Comparison of ENCODE assay signal across 7 cellular contexts in the genomic region with DNA sequence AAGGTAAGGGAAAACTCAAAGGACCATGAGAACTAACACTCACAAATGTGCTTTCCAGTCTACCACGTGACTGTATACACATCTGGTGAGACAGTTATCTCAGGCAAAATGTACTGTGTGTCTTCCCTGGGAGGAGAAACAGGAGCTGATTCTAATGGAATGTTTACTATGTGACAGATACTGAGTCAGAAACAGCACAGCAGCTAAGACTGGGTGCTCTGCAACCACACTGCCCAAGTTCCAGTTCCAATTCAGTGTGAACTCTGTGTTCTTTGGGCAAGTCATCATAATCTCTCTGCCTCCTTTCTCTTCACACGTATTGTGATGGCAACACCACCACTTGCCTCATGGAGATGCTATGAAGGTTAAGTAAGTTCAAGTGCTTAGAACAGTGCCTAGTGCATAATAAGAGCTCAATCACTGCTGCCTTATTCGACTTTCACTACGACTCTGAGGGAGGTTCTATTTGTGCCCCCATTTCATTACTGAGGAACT.
DNase-seq lines count a peak whose midpoint lies in the region; ATAC-seq, FAIRE-seq and TF ChIP-seq lines count a peak whose summit lies in the region.

No MANE protein-coding gene starts in this region.

- H3K27ac ChIP-seq in hepatocyte = peak overlapping the region; percentile 75

- no peaks in the 10 kb centered on the region for H3K27me3 Mint-ChIP-seq in activated naive CD8-positive, alpha-beta T cell treated with anti-CD3 and anti-CD28 coated beads for 36 hours

- peaks cover 23% of the 10 kb centered on the region for H3K4me1 ChIP-seq in hepatocyte (ENCODE audit: insufficient read depth)

- peak; percentile 28 for ATAC-seq in HG03565 (IDR thresholded peaks at IDR 0.05; ENCODE audit: unreplicated experiment)

- H4K20me1 ChIP-seq in hepatocyte (ENCODE audit: insufficient read depth, poor library complexity, severe bottlenecking) = peaks cover 29% of the 10 kb centered on the region

- H3K4me1 Mint-ChIP-seq in activated naive CD8-positive, alpha-beta T cell treated with anti-CD3 and anti-CD28 coated beads for 36 hours = peaks cover 56% of the 10 kb centered on the region

- no peaks in the 10 kb centered on the region for H3K27me3 ChIP-seq in hepatocyte

- H3K79me2 ChIP-seq in hepatocyte = peaks cover 80% of the 10 kb centered on the region

- 40% methylated on average over 4 of the region's 4 CpGs for WGBS in hepatocyte (ENCODE audit: low lambda C conversion rate, missing lambda C conversion rate)

- H3K27ac Mint-ChIP-seq in activated naive CD8-positive, alpha-beta T cell treated with anti-CD3 and anti-CD28 coated beads for 36 hours = peak overlapping the region; percentile 84

- no peaks in the 10 kb centered on the region for H3K9me2 ChIP-seq in hepatocyte (replicated peaks; ENCODE audit: insufficient read depth)

- H3K36me3 ChIP-seq in hepatocyte (replicated peaks; ENCODE audit: insufficient read depth, low read depth) = no peaks in the 10 kb centered on the region

- no peak for DNase-seq in GM19239 (ENCODE audit: insufficient read length, low spot score)
- peak; percentile 45 for DNase-seq in activated naive CD8-positive, alpha-beta T cell treated with anti-CD3 and anti-CD28 coated beads for 36 hours
- peak; percentile 66 for DNase-seq in hepatocyte (ENCODE audit: low spot score)
- peak; percentile 5 to 28 for DNase-seq in stimulated activated CD8-positive, alpha-beta memory T cell treated with anti-CD3 and anti-CD28 coated beads, Interleukin-15, amount 100 ng/mL, for 48 hours (ENCODE audit: low read depth in 2 of 2)
- DNase-seq in NCI-H1092 (lab: John Stamatoyannopoulos, UW) = no peak
- no peak for DNase-seq in activated CD8-positive, alpha-beta memory T cell treated with anti-CD3 and anti-CD28 coated beads, Interleukin-2, amount 50 U/mL, for 4 hours

- FAIRE-seq in GM19239 (lab: Jason Lieb, UNC) = peak; percentile 82

- H3K4me3 Mint-ChIP-seq in activated naive CD8-positive, alpha-beta T cell treated with anti-CD3 and anti-CD28 coated beads for 36 hours = no peak overlapping the region

- no peak overlapping the region for H2AFZ ChIP-seq in hepatocyte

- H3K36me3 Mint-ChIP-seq in activated naive CD8-positive, alpha-beta T cell treated with anti-CD3 and anti-CD28 coated beads for 36 hours = peaks cover 45% of the 10 kb centered on the region

- peak overlapping the region; percentile 39 for H3K4me2 ChIP-seq in hepatocyte

- peaks cover 1% of the 10 kb centered on the region for H3K9me3 Mint-ChIP-seq in activated naive CD8-positive, alpha-beta T cell treated with anti-CD3 and anti-CD28 coated beads for 36 hours

- TF ChIP-seq CTCF in hepatocyte (IDR thresholded peaks at IDR 0.05; ENCODE audit: poor library complexity) = no peak

- H3K9me3 ChIP-seq in hepatocyte (ENCODE audit: low read depth) = no peaks in the 10 kb centered on the region

- H3K4me3 ChIP-seq in hepatocyte = no peak overlapping the region

Comparison
In these comparisons a context has a peak if more than half of its experiments do, and no peak if none do; other contexts are left out.
1. DNase-seq: peak in activated naive CD8-positive, alpha-beta T cell treated with anti-CD3 and anti-CD28 coated beads for 36 hours (single experiment), hepatocyte (single experiment) and stimulated activated CD8-positive, alpha-beta memory T cell treated with anti-CD3 and anti-CD28 coated beads, Interleukin-15, amount 100 ng/mL, for 48 hours (2 of 2); none in GM19239 (single experiment), NCI-H1092 (single experiment) and activated CD8-positive, alpha-beta memory T cell treated with anti-CD3 and anti-CD28 coated beads, Interleukin-2, amount 50 U/mL, for 4 hours (single experiment).